ENCODE assay signal across 18 cellular contexts in the genomic region with DNA sequence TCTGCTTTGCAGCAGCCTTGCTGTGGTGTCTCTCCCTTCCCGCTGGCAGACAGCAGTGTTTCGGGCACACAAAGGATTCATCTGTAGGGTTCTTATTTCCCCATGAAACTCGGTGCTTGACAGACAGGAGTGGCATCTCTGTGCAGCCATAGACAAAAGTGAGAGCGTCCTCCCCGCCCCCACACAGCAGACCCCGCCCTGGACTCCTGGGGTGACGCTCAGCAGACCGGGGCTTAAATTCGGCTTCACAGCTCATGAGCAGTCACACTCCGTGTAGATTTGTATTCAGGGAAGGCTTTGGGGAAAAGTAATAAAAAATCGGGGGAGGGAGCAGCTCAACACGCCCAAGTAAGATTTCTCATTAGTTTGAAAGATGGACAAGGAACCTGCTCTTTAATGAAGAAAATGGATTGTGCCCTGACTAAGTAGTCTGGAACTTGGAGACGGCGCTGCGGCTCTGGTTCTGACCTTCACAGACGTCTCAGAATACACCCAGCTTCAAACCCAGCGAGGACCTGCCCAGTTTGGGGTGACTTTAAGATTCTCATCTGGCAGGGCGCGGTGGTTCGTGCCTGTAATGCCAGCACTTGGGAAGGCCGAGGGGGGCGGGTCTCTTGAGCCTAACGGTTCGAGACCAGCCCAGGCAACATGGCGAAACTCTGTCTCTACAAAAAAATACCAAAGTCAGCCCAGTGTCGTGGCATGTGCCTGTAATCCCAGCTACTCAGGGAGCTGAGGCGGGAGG.
DNase-seq lines count a peak whose midpoint lies in the region; ATAC-seq, FAIRE-seq and TF ChIP-seq lines count a peak whose summit lies in the region.
"Had no signal": no experiment of that assay in that cellular context is flagged by ENCODE, and none has a peak within 500 bp of the region (broad histone marks: within the 10 kb centered on the region; RNA-seq: fewer than 3 reads in every experiment).

No MANE protein-coding gene starts in this region.

- no peak overlapping the region for H2AFZ ChIP-seq in astrocyte (ENCODE audit: low read depth, low read length)

- no peaks in the 10 kb centered on the region for H3K36me3 Mint-ChIP-seq in activated CD4-positive, alpha-beta T cell treated with anti-CD3 and anti-CD28 coated beads, Interleukin-2, amount 10 ng/mL, durations not matched to agents 7 days and 5 days (ENCODE audit: low read depth)
- no peaks in the 10 kb centered on the region for H3K36me3 Mint-ChIP-seq in astrocyte (ENCODE audit: low read depth, unreplicated experiment)
- no peaks in the 10 kb centered on the region for H3K36me3 Mint-ChIP-seq in nephron (ENCODE audit: low read depth)
- no peaks in the 10 kb centered on the region for H3K36me3 Mint-ChIP-seq in CD4-positive, alpha-beta T cell (ENCODE audit: low read depth)
- H3K36me3 Mint-ChIP-seq: CD4-positive, CD25-positive, alpha-beta regulatory T cell had no signal

- no peaks in the 10 kb centered on the region for H3K9me3 Mint-ChIP-seq in activated CD4-positive, alpha-beta T cell treated with anti-CD3 and anti-CD28 coated beads, Interleukin-2, amount 10 ng/mL, durations not matched to agents 7 days and 5 days
- no peaks in the 10 kb centered on the region for H3K9me3 Mint-ChIP-seq in astrocyte (ENCODE audit: unreplicated experiment)
- no peaks in the 10 kb centered on the region for H3K9me3 Mint-ChIP-seq in nephron
- no peaks in the 10 kb centered on the region for H3K9me3 Mint-ChIP-seq in CD4-positive, alpha-beta T cell
- H3K9me3 Mint-ChIP-seq: CD4-positive, CD25-positive, alpha-beta regulatory T cell had no signal

- TF ChIP-seq CTCF in astrocyte (IDR thresholded peaks at IDR 0.05; ENCODE audit: insufficient read depth, low read depth, low read length) (no peak), nephron (IDR thresholded peaks at IDR 0.05; ENCODE audit: unreplicated experiment in 3 of 3) (no peak)
- TF ChIP-seq CTCF in CD4-positive, alpha-beta T cell (IDR thresholded peaks at IDR 0.05), result no peak

- POLR2A ChIA-PET in activated CD4-positive, alpha-beta T cell treated with anti-CD3 and anti-CD28 coated beads, Interleukin-2, amount 10 ng/mL, durations not matched to agents 7 days and 5 days (lab: Charles Lee), result no interaction called here
- POLR2A ChIA-PET in CD4-positive, alpha-beta T cell (lab: Charles Lee), result no interaction called here

- H3K27ac ChIP-seq in astrocyte (ENCODE audit: low read depth, low read length), result no peak overlapping the region
- no peak overlapping the region for H3K27ac ChIP-seq in CD4-positive, alpha-beta T cell (ENCODE audit: low read depth, low read length)
- H3K27ac ChIP-seq: A549, KMS-11 had no signal

- no peak for FAIRE-seq in astrocyte (lab: Jason Lieb, UNC)
- FAIRE-seq: A549, GM12892, GM19239 had no signal

- no peaks in the 10 kb centered on the region for H4K20me1 ChIP-seq in astrocyte (ENCODE audit: insufficient read depth, low read length)

- peaks cover 10% of the 10 kb centered on the region for H3K27me3 Mint-ChIP-seq in activated CD4-positive, alpha-beta T cell treated with anti-CD3 and anti-CD28 coated beads, Interleukin-2, amount 10 ng/mL, durations not matched to agents 7 days and 5 days
- H3K27me3 Mint-ChIP-seq in astrocyte (ENCODE audit: low read depth, unreplicated experiment), result peaks cover 55% of the 10 kb centered on the region
- peaks cover 48% of the 10 kb centered on the region for H3K27me3 Mint-ChIP-seq in nephron (ENCODE audit: low read depth)
- H3K27me3 Mint-ChIP-seq in CD4-positive, alpha-beta T cell, result no peaks in the 10 kb centered on the region
- H3K27me3 Mint-ChIP-seq: CD4-positive, CD25-positive, alpha-beta regulatory T cell had no signal

- ATAC-seq in CD4-positive, alpha-beta T cell (ENCODE audit: poor library complexity), result no peak
- no peak for ATAC-seq in HG02798 (IDR thresholded peaks at IDR 0.05; ENCODE audit: poor library complexity, unreplicated experiment)
- ATAC-seq: A549 had no signal

- no peaks in the 10 kb centered on the region for H3K4me1 Mint-ChIP-seq in activated CD4-positive, alpha-beta T cell treated with anti-CD3 and anti-CD28 coated beads, Interleukin-2, amount 10 ng/mL, durations not matched to agents 7 days and 5 days
- H3K4me1 Mint-ChIP-seq in astrocyte (ENCODE audit: low read depth, unreplicated experiment) (peaks cover 3% of the 10 kb centered on the region), nephron (peaks cover 66% of the 10 kb centered on the region)
- H3K4me1 Mint-ChIP-seq in CD4-positive, alpha-beta T cell (ENCODE audit: low read depth), result no peaks in the 10 kb centered on the region

- H3K36me3 ChIP-seq in astrocyte (ENCODE audit: insufficient read depth, low read length), result no peaks in the 10 kb centered on the region
- H3K36me3 ChIP-seq: MG63 had no signal

- H3K27ac Mint-ChIP-seq in activated CD4-positive, alpha-beta T cell treated with anti-CD3 and anti-CD28 coated beads, Interleukin-2, amount 10 ng/mL, durations not matched to agents 7 days and 5 days, result peak overlapping the region; percentile 9
- no peak overlapping the region for H3K27ac Mint-ChIP-seq in astrocyte (ENCODE audit: unreplicated experiment)
- peak overlapping the region in 2 of 3 experiments; percentile 55 to 65 for H3K27ac Mint-ChIP-seq in nephron
- no peak overlapping the region for H3K27ac Mint-ChIP-seq in CD4-positive, alpha-beta T cell
- H3K27ac Mint-ChIP-seq: CD4-positive, CD25-positive, alpha-beta regulatory T cell had no signal

- H3K4me2 ChIP-seq in astrocyte (ENCODE audit: low read length), result no peak overlapping the region
- H3K4me2 ChIP-seq: A549, KMS-11 had no signal

- no peak overlapping the region for H3K4me3 ChIP-seq in astrocyte (ENCODE audit: insufficient read depth, low read depth, low read length)
- H3K4me3 ChIP-seq: A549, MG63 had no signal

- no peaks in the 10 kb centered on the region for H3K79me2 ChIP-seq in astrocyte (ENCODE audit: insufficient read depth, low read length)

- H3K27me3 ChIP-seq in astrocyte (ENCODE audit: insufficient read depth, low read length), result peaks cover 18% of the 10 kb centered on the region
- H3K27me3 ChIP-seq in CD4-positive, alpha-beta T cell (ENCODE audit: control insufficient read depth, insufficient read depth, low read length), result no peaks in the 10 kb centered on the region
- H3K27me3 ChIP-seq: MG63 had no signal

- H3K9ac ChIP-seq in astrocyte (ENCODE audit: low read length), result no peak overlapping the region
- H3K9ac ChIP-seq: KMS-11 had no signal

- intact Hi-C loops in CD4-positive, alpha-beta T cell (cut with DNase I, micrococcal nuclease), result loop anchor here in 1 of 2 experiments (10.0 kb wide), 1 partner anchor 318 kb away; no protein-coding TSS in a partner anchor

- CTCF ChIA-PET in activated CD4-positive, alpha-beta T cell treated with anti-CD3 and anti-CD28 coated beads, Interleukin-2, amount 10 ng/mL, durations not matched to agents 7 days and 5 days (lab: Charles Lee), result interaction anchor here (1.1 kb wide), 1 partner anchor 33 kb away, joined by 3 read pairs; no protein-coding TSS in a partner anchor
- CTCF ChIA-PET in CD4-positive, alpha-beta T cell (lab: Charles Lee), result no interaction called here

- no peak for DNase-seq in activated CD4-positive, alpha-beta T cell treated with anti-CD3 and anti-CD28 coated beads, Interleukin-2, amount 10 ng/mL, durations not matched to agents 7 days and 5 days
- no peak for DNase-seq in activated CD4-positive, alpha-beta T cell treated with anti-CD3 and anti-CD28 coated beads for 4 hours
- DNase-seq in astrocyte (ENCODE audit: low read depth), result peak; percentile 10
- no peak for DNase-seq in CD4-positive, alpha-beta T cell
- DNase-seq in T-helper 9 cell, result no peak
- DNase-seq: CD4-positive, CD25-positive, alpha-beta regulatory T cell; DND-41; GDM1; MG63; NCI-H1105; NCI-H1930; NCI-H526 had no signal

- H3K9me3 ChIP-seq in astrocyte (ENCODE audit: insufficient read depth, low read depth, low read length), result no peaks in the 10 kb centered on the region
- H3K9me3 ChIP-seq in CD4-positive, alpha-beta T cell (ENCODE audit: control insufficient read depth, low read length), result no peaks in the 10 kb centered on the region
- H3K9me3 ChIP-seq: A549, MG63 had no signal

- H3K4me3 Mint-ChIP-seq in activated CD4-positive, alpha-beta T cell treated with anti-CD3 and anti-CD28 coated beads, Interleukin-2, amount 10 ng/mL, durations not matched to agents 7 days and 5 days, result no peak overlapping the region
- H3K4me3 Mint-ChIP-seq in astrocyte (ENCODE audit: unreplicated experiment) (no peak overlapping the region), nephron (peak overlapping the region in 2 of 3 experiments; percentile 23 to 27)
- H3K4me3 Mint-ChIP-seq in CD4-positive, alpha-beta T cell, result no peak overlapping the region
- H3K4me3 Mint-ChIP-seq: CD4-positive, CD25-positive, alpha-beta regulatory T cell had no signal

- H3K4me1 ChIP-seq in astrocyte (ENCODE audit: insufficient read depth, low read length), result no peaks in the 10 kb centered on the region
- H3K4me1 ChIP-seq: A549 had no signal

Comparison
In these comparisons a context has a peak if more than half of its experiments do, and no peak if none do; other contexts are left out.
1. H3K27ac Mint-ChIP-seq: peak in activated CD4-positive, alpha-beta T cell treated with anti-CD3 and anti-CD28 coated beads, Interleukin-2, amount 10 ng/mL, durations not matched to agents 7 days and 5 days (single experiment) and nephron (2 of 3); none in astrocyte (single experiment) and CD4-positive, alpha-beta T cell (single experiment).
2. H3K4me3 Mint-ChIP-seq: peak in nephron (2 of 3); none in activated CD4-positive, alpha-beta T cell treated with anti-CD3 and anti-CD28 coated beads, Interleukin-2, amount 10 ng/mL, durations not matched to agents 7 days and 5 days (single experiment), astrocyte (single experiment) and CD4-positive, alpha-beta T cell (single experiment).